ENCODE assay signal across 18 cellular contexts in the genomic region with DNA sequence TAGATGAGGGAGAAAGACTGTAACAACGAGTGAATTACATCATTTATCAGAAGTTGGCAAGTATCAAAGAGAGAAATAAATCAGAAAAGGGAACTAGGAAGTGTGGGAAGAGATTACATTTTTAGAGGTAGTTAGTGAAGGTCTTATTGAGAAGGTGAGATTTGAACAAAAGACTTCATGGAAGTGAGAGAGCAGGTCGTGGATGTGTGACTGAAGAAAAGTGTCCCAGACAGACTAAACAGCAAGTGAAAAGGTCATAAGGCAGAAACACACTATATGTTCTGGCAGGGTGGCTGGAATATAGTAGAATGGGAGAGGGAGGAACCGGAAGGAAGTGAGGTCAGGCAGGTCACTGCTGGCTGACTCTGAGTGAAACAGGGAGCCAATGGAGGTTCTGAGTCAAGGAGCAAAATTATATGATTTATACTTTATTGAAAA. TPM values are rescaled to one million over a fixed set of nuclear protein-coding genes. Genes with fewer than 3 reads are reported as not detected.
A peak's percentile ranks its signal among the peaks of the same experiment; 100 is the strongest.
DNase-seq lines count a peak whose midpoint lies in the region; ATAC-seq, FAIRE-seq and TF ChIP-seq lines count a peak whose summit lies in the region.
"Had no signal": no experiment of that assay in that cellular context is flagged by ENCODE, and none has a peak within 500 bp of the region (broad histone marks: within the 10 kb centered on the region; RNA-seq: fewer than 3 reads in every experiment).

No MANE protein-coding gene starts in this region.

- no peaks in the 10 kb centered on the region for H3K9me1 ChIP-seq in keratinocyte (ENCODE audit: control insufficient read depth, extremely low read depth, insufficient read depth, low read length)

- H3K36me3 Mint-ChIP-seq in stimulated activated memory B cell treated with anti-CD40 and anti-IgM and Interleukin-4, amounts not matched to agents 10 μg/mL and 1 μg/mL and 100 μg/mL, for 72 hours = no peaks in the 10 kb centered on the region

- no peaks in the 10 kb centered on the region for H3K9me3 ChIP-seq in RWPE2 (ENCODE audit: severe bottlenecking)
- H3K9me3 ChIP-seq in keratinocyte (ENCODE audit: control insufficient read depth, low read depth, low read length) = no peaks in the 10 kb centered on the region
- no peaks in the 10 kb centered on the region for H3K9me3 ChIP-seq in small intestine (ENCODE audit: control insufficient read depth, low read depth)
- H3K9me3 ChIP-seq: BE2C, SJCRH30 had no signal

- H3K79me2 ChIP-seq in keratinocyte (ENCODE audit: control insufficient read depth, insufficient read depth, low read length) = no peaks in the 10 kb centered on the region

- H3K36me3 ChIP-seq in RWPE2 (ENCODE audit: low read depth) (no peaks in the 10 kb centered on the region), keratinocyte (ENCODE audit: control insufficient read depth in 2 of 2, extremely low read depth in 1 of 2, insufficient read depth in 2 of 2, low read length in 2 of 2) (no peaks in the 10 kb centered on the region), small intestine (ENCODE audit: control insufficient read depth in 2 of 2, insufficient read depth in 2 of 2, low read length in 2 of 2) (no peaks in the 10 kb centered on the region)
- H3K36me3 ChIP-seq: BE2C, SJCRH30 had no signal

- no peaks in the 10 kb centered on the region for H4K20me1 ChIP-seq in keratinocyte (ENCODE audit: control insufficient read depth, extremely low read depth, insufficient read depth, low read length)

- H3K4me1 ChIP-seq in RWPE2 (ENCODE audit: insufficient read depth, poor library complexity, severe bottlenecking) = peaks cover 44% of the 10 kb centered on the region
- peaks cover 7% of the 10 kb centered on the region for H3K4me1 ChIP-seq in keratinocyte (ENCODE audit: control insufficient read depth, extremely low read depth, insufficient read depth, low read length)
- no peaks in the 10 kb centered on the region for H3K4me1 ChIP-seq in small intestine (ENCODE audit: control insufficient read depth in 2 of 2, insufficient read depth in 1 of 2, low read depth in 1 of 2, low read length in 1 of 2)
- H3K4me1 ChIP-seq: BE2C had no signal

- dilution Hi-C loops in keratinocyte (cut with MboI; ENCODE audit: extremely low pct_ligation_motif_present, low sequenced_read_pairs) = no loop called here

- ATAC-seq in RWPE2 (ENCODE audit: low read depth) = no peak
- ATAC-seq in stimulated activated memory B cell treated with anti-CD40 and anti-IgM and Interleukin-4, amounts not matched to agents 10 μg/mL and 1 μg/mL and 100 μg/mL, for 72 hours = no peak

- no peak overlapping the region for H3K9ac ChIP-seq in keratinocyte (ENCODE audit: control insufficient read depth, extremely low read depth, insufficient read depth, low read length)

- peaks cover 5% of the 10 kb centered on the region for H3K4me1 Mint-ChIP-seq in stimulated activated memory B cell treated with anti-CD40 and anti-IgM and Interleukin-4, amounts not matched to agents 10 μg/mL and 1 μg/mL and 100 μg/mL, for 72 hours

- peak; percentile 11 for DNase-seq in HCEC 1CT
- no peak for DNase-seq in RWPE2 (ENCODE audit: low spot score)
- no peak for DNase-seq in keratinocyte (ENCODE audit: low read depth, low spot score)
- no peak for DNase-seq in urothelium cell line (ENCODE audit: low spot score)
- DNase-seq in NCI-H1694 (lab: John Stamatoyannopoulos, UW) = no peak
- no peak for DNase-seq in small intestine
- DNase-seq: BE2C; CD4-positive, alpha-beta T cell; DMS79 treated with DMSO at 0.1 percent for 48 hours; HFFc6; NCI-H1105 treated with DMSO at 0.1 percent for 48 hours; NCI-H187 treated with DMSO at 0.1 percent for 48 hours; NCI-H446; NCI-H748 treated with DMSO at 0.1 percent for 48 hours; SJCRH30 had no signal

- H3K27ac ChIP-seq in RWPE2 (ENCODE audit: poor library complexity, severe bottlenecking) = peak overlapping the region; percentile 20
- no peak overlapping the region for H3K27ac ChIP-seq in keratinocyte (ENCODE audit: control insufficient read depth, insufficient read depth, low read length)
- H3K27ac ChIP-seq in small intestine (ENCODE audit: low read depth in 1 of 2, low read length in 1 of 2) = peak overlapping the region in 1 of 2 donors; percentile 20
- H3K27ac ChIP-seq: RWPE1, SJCRH30 had no signal

- H3K9me3 Mint-ChIP-seq in stimulated activated memory B cell treated with anti-CD40 and anti-IgM and Interleukin-4, amounts not matched to agents 10 μg/mL and 1 μg/mL and 100 μg/mL, for 72 hours = no peaks in the 10 kb centered on the region
- H3K9me3 Mint-ChIP-seq: CD4-positive, alpha-beta T cell; HFFc6 had no signal

- FAIRE-seq in keratinocyte (lab: Jason Lieb, UNC) (peak; percentile 26), urothelium cell line (lab: Jason Lieb, UNC) (peak; percentile 55), small intestine (lab: Jason Lieb, UNC) (no peak)
- FAIRE-seq: D721Med had no signal

- H2AFZ ChIP-seq in keratinocyte (ENCODE audit: control insufficient read depth, low read length) = no peak overlapping the region

- H3K27me3 Mint-ChIP-seq in stimulated activated memory B cell treated with anti-CD40 and anti-IgM and Interleukin-4, amounts not matched to agents 10 μg/mL and 1 μg/mL and 100 μg/mL, for 72 hours = no peaks in the 10 kb centered on the region

- no peak overlapping the region for H3K4me2 ChIP-seq in keratinocyte (ENCODE audit: control insufficient read depth, extremely low read depth, insufficient read depth, low read depth, low read length)

- H3K4me3 Mint-ChIP-seq in stimulated activated memory B cell treated with anti-CD40 and anti-IgM and Interleukin-4, amounts not matched to agents 10 μg/mL and 1 μg/mL and 100 μg/mL, for 72 hours = no peak overlapping the region
- H3K4me3 Mint-ChIP-seq: CD4-positive, alpha-beta T cell; HFFc6 had no signal

- H3K4me3 ChIP-seq in RWPE2 (ENCODE audit: severe bottlenecking) = no peak overlapping the region
- H3K4me3 ChIP-seq in keratinocyte (ENCODE audit: control insufficient read depth in 2 of 3, extremely low read depth in 1 of 3, insufficient read depth in 2 of 3, low read depth in 1 of 3, low read length in 3 of 3) = no peak overlapping the region
- no peak overlapping the region for H3K4me3 ChIP-seq in small intestine (ENCODE audit: low read depth in 1 of 2, low read length in 2 of 2)
- H3K4me3 ChIP-seq: SJCRH30 had no signal

- TF ChIP-seq CTCF in RWPE2 (IDR thresholded peaks at IDR 0.05; ENCODE audit: poor library complexity, severe bottlenecking) (no peak), keratinocyte (optimal IDR thresholded peaks at IDR 0.05 in 1 of 3, IDR thresholded peaks at IDR 0.05 in 1 of 3, conservative IDR thresholded peaks at IDR 0.05 in 1 of 3; ENCODE audit: extremely low read depth in 1 of 3, insufficient read depth in 2 of 3, low read length in 3 of 3) (no peak)

- WGBS in small intestine, 3 donors = 63 to 74% (median 66%) methylated on average over 3 of the region's 3 CpGs

- no peaks in the 10 kb centered on the region for H3K27me3 ChIP-seq in RWPE2 (ENCODE audit: insufficient read depth, poor library complexity, severe bottlenecking)
- no peaks in the 10 kb centered on the region for H3K27me3 ChIP-seq in keratinocyte (ENCODE audit: control insufficient read depth, extremely low read depth, insufficient read depth, low read length)
- no peaks in the 10 kb centered on the region for H3K27me3 ChIP-seq in small intestine (ENCODE audit: control insufficient read depth in 2 of 2, insufficient read depth in 2 of 2, low read length in 2 of 2)
- H3K27me3 ChIP-seq: BE2C, SJCRH30 had no signal

- H3K27ac Mint-ChIP-seq in stimulated activated memory B cell treated with anti-CD40 and anti-IgM and Interleukin-4, amounts not matched to agents 10 μg/mL and 1 μg/mL and 100 μg/mL, for 72 hours = no peak overlapping the region
- H3K27ac Mint-ChIP-seq: CD4-positive, alpha-beta T cell had no signal

RNA-seq across cellular contexts. Expression of a gene that starts 35.7 kb away (rescaled TPM):
- polyA plus RNA-seq in keratinocyte (4.6 to 6.1 TPM (median 5.5 TPM) in 3 replicates), small intestine (1 to 10 TPM; 2.0 to 6.8 (median 3.3) TPM)
- 4.1 TPM for polyA plus RNA-seq in keratinocyte (2011; ENCODE audit: low read depth)
- 5.7 and 5.8 TPM in 2 replicates for polyA plus RNA-seq in keratinocyte (2011; cell fraction: cytosol; rRNA removed)
- 10.8 and 12.3 TPM in 2 replicates for polyA plus RNA-seq in keratinocyte (2011; cell fraction: nucleus; rRNA removed)
- 3.2 and 4.0 TPM in 2 replicates for polyA plus RNA-seq in keratinocyte (2012; ENCODE audit: low replicate concordance)
- polyA minus RNA-seq in keratinocyte = 3.2 to 6.7 TPM (median 5.3 TPM) in 3 replicates
- polyA minus RNA-seq in keratinocyte (2011; cell fraction: cytosol; rRNA and poly(A)+ RNA removed) = 11.3 TPM
- 4.9 and 8.8 TPM in 2 replicates for polyA minus RNA-seq in keratinocyte (2011; cell fraction: nucleus; rRNA and poly(A)+ RNA removed)
